In the genomic region with DNA sequence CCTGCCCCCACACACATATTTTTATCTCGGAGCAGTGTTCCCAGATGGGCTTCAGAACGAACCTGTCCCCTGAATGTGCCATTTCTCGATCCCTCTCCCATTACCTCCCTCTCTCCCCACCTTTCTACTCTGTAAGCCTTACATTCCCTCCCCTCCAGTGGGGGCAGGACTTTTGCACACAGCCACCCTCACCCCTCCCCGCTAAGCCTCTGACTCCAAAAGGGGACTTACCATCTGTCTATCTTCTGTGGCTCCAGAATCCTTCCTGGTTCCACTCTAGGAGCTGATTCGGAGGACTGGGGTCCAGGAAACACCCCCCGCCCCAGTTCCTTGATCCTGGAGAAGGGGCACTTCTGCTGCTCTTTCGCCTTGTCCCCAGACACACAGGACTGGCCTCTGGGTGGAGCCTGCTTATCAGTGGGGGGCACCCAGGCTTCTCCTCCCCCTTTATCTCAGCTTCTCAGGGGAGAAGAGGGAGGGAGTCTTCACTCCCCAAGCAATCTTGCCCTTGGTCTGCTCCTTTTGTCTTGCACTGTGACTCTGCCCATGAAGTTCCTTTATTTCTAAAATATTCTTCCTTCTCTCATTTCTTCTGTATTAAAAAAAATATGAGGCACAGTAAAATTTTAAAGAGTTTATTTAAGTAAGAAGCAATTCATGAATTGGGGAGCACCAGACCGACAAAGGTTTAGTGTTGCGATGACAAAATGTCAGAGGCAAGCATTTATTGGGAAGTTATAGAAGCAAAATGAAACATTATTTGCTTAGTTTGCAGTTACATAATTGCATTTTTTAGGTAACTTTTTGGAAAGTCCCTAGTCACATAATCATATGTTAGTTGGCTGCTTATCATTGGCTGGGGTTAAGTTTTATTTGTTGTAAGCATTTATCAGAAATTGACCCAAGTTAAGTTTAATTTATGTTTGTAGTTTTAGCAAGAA, we compare ENCODE assay signal across 1 cellular context.
TF ChIP-seq lines count a peak whose summit lies in the region.

A gene with protein sequence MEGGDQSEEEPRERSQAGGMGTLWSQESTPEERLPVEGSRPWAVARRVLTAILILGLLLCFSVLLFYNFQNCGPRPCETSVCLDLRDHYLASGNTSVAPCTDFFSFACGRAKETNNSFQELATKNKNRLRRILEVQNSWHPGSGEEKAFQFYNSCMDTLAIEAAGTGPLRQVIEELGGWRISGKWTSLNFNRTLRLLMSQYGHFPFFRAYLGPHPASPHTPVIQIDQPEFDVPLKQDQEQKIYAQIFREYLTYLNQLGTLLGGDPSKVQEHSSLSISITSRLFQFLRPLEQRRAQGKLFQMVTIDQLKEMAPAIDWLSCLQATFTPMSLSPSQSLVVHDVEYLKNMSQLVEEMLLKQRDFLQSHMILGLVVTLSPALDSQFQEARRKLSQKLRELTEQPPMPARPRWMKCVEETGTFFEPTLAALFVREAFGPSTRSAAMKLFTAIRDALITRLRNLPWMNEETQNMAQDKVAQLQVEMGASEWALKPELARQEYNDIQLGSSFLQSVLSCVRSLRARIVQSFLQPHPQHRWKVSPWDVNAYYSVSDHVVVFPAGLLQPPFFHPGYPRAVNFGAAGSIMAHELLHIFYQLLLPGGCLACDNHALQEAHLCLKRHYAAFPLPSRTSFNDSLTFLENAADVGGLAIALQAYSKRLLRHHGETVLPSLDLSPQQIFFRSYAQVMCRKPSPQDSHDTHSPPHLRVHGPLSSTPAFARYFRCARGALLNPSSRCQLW (minus strand): TSS at position 391 of the 941 bp plus-strand sequence. CDS start 157 bp downstream, at position 234.

TF ChIP-seq in K562, 482 proteins besides CTCF, POLR2A, EP300 and RAD21 (continued from another document and continues in another):
- TF ChIP-seq, protein P1, sequence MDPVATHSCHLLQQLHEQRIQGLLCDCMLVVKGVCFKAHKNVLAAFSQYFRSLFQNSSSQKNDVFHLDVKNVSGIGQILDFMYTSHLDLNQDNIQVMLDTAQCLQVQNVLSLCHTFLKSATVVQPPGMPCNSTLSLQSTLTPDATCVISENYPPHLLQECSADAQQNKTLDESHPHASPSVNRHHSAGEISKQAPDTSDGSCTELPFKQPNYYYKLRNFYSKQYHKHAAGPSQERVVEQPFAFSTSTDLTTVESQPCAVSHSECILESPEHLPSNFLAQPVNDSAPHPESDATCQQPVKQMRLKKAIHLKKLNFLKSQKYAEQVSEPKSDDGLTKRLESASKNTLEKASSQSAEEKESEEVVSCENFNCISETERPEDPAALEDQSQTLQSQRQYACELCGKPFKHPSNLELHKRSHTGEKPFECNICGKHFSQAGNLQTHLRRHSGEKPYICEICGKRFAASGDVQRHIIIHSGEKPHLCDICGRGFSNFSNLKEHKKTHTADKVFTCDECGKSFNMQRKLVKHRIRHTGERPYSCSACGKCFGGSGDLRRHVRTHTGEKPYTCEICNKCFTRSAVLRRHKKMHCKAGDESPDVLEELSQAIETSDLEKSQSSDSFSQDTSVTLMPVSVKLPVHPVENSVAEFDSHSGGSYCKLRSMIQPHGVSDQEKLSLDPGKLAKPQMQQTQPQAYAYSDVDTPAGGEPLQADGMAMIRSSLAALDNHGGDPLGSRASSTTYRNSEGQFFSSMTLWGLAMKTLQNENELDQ (CRISPR knock-in tag; IDR thresholded peaks at IDR 0.05; ENCODE audit: borderline replicate concordance): peak; percentile 5; the same call in 1 of the 2 replicates
- TF ChIP-seq CTBP1 (IDR thresholded peaks at IDR 0.05; ENCODE audit: borderline replicate concordance) (peak; percentile 65; the same call in 1 of the 2 replicates), ZKSCAN8 (CRISPR knock-in tag; IDR thresholded peaks at IDR 0.05) (no peak), SUPT5H (IDR thresholded peaks at IDR 0.05) (peak; percentile 78), ELF4 (CRISPR knock-in tag; IDR thresholded peaks at IDR 0.05) (peak; percentile 65; the same call in 1 of the 2 replicates), TAF9B (IDR thresholded peaks at IDR 0.05; ENCODE audit: partially characterized antibody) (peak; percentile 59), ATF7 (IDR thresholded peaks at IDR 0.05) (peak; percentile 68), HOXB6 (CRISPR knock-in tag; IDR thresholded peaks at IDR 0.05; ENCODE audit: borderline replicate concordance) (no peak), SREBF2 (CRISPR knock-in tag; IDR thresholded peaks at IDR 0.05) (no peak), NFATC3 (IDR thresholded peaks at IDR 0.05) (no peak), ZNF140 (CRISPR knock-in tag; IDR thresholded peaks at IDR 0.05) (no peak), EP400 (IDR thresholded peaks at IDR 0.05) (peak; percentile 51), ZNF121 (CRISPR knock-in tag; conservative IDR thresholded peaks at IDR 0.05) (no peak), POLR2B (IDR thresholded peaks at IDR 0.05; ENCODE audit: low read depth, partially characterized antibody) (peak; percentile 59), TAL1 (IDR thresholded peaks at IDR 0.05) (peak; percentile 91), MTA2 (IDR thresholded peaks at IDR 0.05; ENCODE audit: low read depth) (peak; percentile 87), HIVEP1 (CRISPR knock-in tag; IDR thresholded peaks at IDR 0.05) (0 out of 2 replicates have a peak, but pooled peaks have one; percentile 37), ZNF239 (CRISPR knock-in tag; IDR thresholded peaks at IDR 0.05) (0 out of 2 replicates have a peak, but pooled peaks have one; percentile 28), MBD2 (IDR thresholded peaks at IDR 0.05; ENCODE audit: borderline replicate concordance, low read depth) (0 out of 2 replicates have a peak, but pooled peaks have one; percentile 72), TAF1 (IDR thresholded peaks at IDR 0.05; ENCODE audit: control insufficient read depth, extremely low read depth, insufficient read depth, low read length, severe bottlenecking) (peak; percentile 69), SLC30A9 (CRISPR knock-in tag; IDR thresholded peaks at IDR 0.05) (no peak), SIX5 (IDR thresholded peaks at IDR 0.05; ENCODE audit: borderline replicate concordance in 1 of 2, insufficient read depth in 1 of 2, low read depth in 1 of 2, low read length in 2 of 2) (no peak), ETV6 (IDR thresholded peaks at IDR 0.05; ENCODE audit: borderline replicate concordance in 1 of 2, low read depth in 2 of 2, low read length in 1 of 2) (no peak), ETV6 (CRISPR knock-in tag; IDR thresholded peaks at IDR 0.05; ENCODE audit: borderline replicate concordance) (no peak), TCFL5 (CRISPR knock-in tag; conservative IDR thresholded peaks at IDR 0.05) (0 out of 2 replicates have a peak, but pooled peaks have one; percentile 29), GTF2E2 (tag; IDR thresholded peaks at IDR 0.05) (0 out of 2 replicates have a peak, but pooled peaks have one; percentile 28), CBX8 (IDR thresholded peaks at IDR 0.05; ENCODE audit: borderline replicate concordance, extremely low read depth, low read depth, low read length, poor library complexity, severe bottlenecking) (no peak), FOXJ2 (tag; IDR thresholded peaks at IDR 0.05) (no peak; the same call in 1 of the 2 replicates), SP1 (CRISPR knock-in tag; IDR thresholded peaks at IDR 0.05) (peak; percentile 54)
- TF ChIP-seq, protein P2, sequence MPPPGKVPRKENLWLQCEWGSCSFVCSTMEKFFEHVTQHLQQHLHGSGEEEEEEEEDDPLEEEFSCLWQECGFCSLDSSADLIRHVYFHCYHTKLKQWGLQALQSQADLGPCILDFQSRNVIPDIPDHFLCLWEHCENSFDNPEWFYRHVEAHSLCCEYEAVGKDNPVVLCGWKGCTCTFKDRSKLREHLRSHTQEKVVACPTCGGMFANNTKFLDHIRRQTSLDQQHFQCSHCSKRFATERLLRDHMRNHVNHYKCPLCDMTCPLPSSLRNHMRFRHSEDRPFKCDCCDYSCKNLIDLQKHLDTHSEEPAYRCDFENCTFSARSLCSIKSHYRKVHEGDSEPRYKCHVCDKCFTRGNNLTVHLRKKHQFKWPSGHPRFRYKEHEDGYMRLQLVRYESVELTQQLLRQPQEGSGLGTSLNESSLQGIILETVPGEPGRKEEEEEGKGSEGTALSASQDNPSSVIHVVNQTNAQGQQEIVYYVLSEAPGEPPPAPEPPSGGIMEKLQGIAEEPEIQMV (tag; conservative IDR thresholded peaks at IDR 0.05; ENCODE audit: low read depth): no peak; the same call in 1 of the 2 replicates
- TF ChIP-seq, protein P3, sequence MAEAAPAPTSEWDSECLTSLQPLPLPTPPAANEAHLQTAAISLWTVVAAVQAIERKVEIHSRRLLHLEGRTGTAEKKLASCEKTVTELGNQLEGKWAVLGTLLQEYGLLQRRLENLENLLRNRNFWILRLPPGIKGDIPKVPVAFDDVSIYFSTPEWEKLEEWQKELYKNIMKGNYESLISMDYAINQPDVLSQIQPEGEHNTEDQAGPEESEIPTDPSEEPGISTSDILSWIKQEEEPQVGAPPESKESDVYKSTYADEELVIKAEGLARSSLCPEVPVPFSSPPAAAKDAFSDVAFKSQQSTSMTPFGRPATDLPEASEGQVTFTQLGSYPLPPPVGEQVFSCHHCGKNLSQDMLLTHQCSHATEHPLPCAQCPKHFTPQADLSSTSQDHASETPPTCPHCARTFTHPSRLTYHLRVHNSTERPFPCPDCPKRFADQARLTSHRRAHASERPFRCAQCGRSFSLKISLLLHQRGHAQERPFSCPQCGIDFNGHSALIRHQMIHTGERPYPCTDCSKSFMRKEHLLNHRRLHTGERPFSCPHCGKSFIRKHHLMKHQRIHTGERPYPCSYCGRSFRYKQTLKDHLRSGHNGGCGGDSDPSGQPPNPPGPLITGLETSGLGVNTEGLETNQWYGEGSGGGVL (CRISPR knock-in tag; IDR thresholded peaks at IDR 0.05): no peak
- TF ChIP-seq, protein P4, sequence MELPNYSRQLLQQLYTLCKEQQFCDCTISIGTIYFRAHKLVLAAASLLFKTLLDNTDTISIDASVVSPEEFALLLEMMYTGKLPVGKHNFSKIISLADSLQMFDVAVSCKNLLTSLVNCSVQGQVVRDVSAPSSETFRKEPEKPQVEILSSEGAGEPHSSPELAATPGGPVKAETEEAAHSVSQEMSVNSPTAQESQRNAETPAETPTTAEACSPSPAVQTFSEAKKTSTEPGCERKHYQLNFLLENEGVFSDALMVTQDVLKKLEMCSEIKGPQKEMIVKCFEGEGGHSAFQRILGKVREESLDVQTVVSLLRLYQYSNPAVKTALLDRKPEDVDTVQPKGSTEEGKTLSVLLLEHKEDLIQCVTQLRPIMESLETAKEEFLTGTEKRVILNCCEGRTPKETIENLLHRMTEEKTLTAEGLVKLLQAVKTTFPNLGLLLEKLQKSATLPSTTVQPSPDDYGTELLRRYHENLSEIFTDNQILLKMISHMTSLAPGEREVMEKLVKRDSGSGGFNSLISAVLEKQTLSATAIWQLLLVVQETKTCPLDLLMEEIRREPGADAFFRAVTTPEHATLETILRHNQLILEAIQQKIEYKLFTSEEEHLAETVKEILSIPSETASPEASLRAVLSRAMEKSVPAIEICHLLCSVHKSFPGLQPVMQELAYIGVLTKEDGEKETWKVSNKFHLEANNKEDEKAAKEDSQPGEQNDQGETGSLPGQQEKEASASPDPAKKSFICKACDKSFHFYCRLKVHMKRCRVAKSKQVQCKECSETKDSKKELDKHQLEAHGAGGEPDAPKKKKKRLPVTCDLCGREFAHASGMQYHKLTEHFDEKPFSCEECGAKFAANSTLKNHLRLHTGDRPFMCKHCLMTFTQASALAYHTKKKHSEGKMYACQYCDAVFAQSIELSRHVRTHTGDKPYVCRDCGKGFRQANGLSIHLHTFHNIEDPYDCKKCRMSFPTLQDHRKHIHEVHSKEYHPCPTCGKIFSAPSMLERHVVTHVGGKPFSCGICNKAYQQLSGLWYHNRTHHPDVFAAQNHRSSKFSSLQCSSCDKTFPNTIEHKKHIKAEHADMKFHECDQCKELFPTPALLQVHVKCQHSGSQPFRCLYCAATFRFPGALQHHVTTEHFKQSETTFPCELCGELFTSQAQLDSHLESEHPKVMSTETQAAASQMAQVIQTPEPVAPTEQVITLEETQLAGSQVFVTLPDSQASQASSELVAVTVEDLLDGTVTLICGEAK (IDR thresholded peaks at IDR 0.05): no peak; the same call in none of the 2 replicates
- TF ChIP-seq, protein P4 (CRISPR knock-in tag; IDR thresholded peaks at IDR 0.05): no peak
- TF ChIP-seq, protein P5, sequence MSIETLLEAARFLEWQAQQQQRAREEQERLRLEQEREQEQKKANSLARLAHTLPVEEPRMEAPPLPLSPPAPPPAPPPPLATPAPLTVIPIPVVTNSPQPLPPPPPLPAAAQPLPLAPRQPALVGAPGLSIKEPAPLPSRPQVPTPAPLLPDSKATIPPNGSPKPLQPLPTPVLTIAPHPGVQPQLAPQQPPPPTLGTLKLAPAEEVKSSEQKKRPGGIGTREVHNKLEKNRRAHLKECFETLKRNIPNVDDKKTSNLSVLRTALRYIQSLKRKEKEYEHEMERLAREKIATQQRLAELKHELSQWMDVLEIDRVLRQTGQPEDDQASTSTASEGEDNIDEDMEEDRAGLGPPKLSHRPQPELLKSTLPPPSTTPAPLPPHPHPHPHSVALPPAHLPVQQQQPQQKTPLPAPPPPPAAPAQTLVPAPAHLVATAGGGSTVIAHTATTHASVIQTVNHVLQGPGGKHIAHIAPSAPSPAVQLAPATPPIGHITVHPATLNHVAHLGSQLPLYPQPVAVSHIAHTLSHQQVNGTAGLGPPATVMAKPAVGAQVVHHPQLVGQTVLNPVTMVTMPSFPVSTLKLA (conservative IDR thresholded peaks at IDR 0.05): peak in 1 of 2 experiments; percentile 67
- TF ChIP-seq, protein P6, sequence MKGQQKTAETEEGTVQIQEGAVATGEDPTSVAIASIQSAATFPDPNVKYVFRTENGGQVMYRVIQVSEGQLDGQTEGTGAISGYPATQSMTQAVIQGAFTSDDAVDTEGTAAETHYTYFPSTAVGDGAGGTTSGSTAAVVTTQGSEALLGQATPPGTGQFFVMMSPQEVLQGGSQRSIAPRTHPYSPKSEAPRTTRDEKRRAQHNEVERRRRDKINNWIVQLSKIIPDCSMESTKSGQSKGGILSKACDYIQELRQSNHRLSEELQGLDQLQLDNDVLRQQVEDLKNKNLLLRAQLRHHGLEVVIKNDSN (CRISPR knock-in tag; IDR thresholded peaks at IDR 0.05): no peak
